ENCODE assay signal across 27 cellular contexts in genomic region chr1:39694026-39694425, GRCh38. TPM values are rescaled to one million over a fixed set of nuclear protein-coding genes. Genes with fewer than 3 reads are reported as not detected.
A peak's percentile ranks its signal among the peaks of the same experiment; 100 is the strongest.
DNase-seq lines count a peak whose midpoint lies in the region; ATAC-seq and TF ChIP-seq lines count a peak whose summit lies in the region.
"Had no signal": no experiment of that assay in that cellular context is flagged by ENCODE, and none has a peak within 500 bp of the region (broad histone marks: within the 10 kb centered on the region; RNA-seq: fewer than 3 reads in every experiment).

No MANE protein-coding gene starts in this region.

- ATAC-seq in activated T-helper 17 cell treated with anti-CD3 and anti-CD28 coated beads, Interleukin-2, amount 50 U/mL, for 72 hours (replicated peaks), result peak; percentile 58
- ATAC-seq in psoas muscle, result peak; percentile 88 to 90 (median 90)
- ATAC-seq in CD8-positive, alpha-beta T cell, result no peak
- ATAC-seq: A549; body of pancreas; effector memory CD8-positive, alpha-beta T cell; Right ventricle myocardium inferior had no signal

- H3K27me3 ChIP-seq in psoas muscle (ENCODE audit: insufficient read depth in 3 of 3, low read length in 2 of 3), result peaks cover 0 to 5% (median 0%) of the 10 kb centered on the region in 3 donors
- no peaks in the 10 kb centered on the region for H3K27me3 ChIP-seq in CD8-positive, alpha-beta T cell (ENCODE audit: insufficient read depth, low read length)
- H3K27me3 ChIP-seq: body of pancreas had no signal

- peak overlapping the region; percentile 85 for H3K27ac ChIP-seq in psoas muscle
- H3K27ac ChIP-seq in CD8-positive, alpha-beta T cell (ENCODE audit: low read depth, low read length), result no peak overlapping the region
- H3K27ac ChIP-seq: A549, body of pancreas, colonic mucosa, transverse colon had no signal

- H3K4me3 ChIP-seq in psoas muscle, result no peak overlapping the region
- no peak overlapping the region for H3K4me3 ChIP-seq in CD8-positive, alpha-beta T cell (ENCODE audit: low read depth, low read length)
- H3K4me3 ChIP-seq: A549, body of pancreas, colonic mucosa, esophagus squamous epithelium, lung, transverse colon had no signal

- POLR2A ChIA-PET in activated CD4-positive, alpha-beta memory T cell treated with anti-CD3 and anti-CD28 coated beads for 36 hours (lab: Charles Lee), result no interaction called here
- POLR2A ChIA-PET in activated CD4-positive, alpha-beta memory T cell treated with anti-CD3 and anti-CD28 coated beads, Interleukin-2, amount 10 ng/mL, durations not matched to agents 7 days and 5 days (lab: Charles Lee), result interaction anchor here (1.0 kb wide), 1 partner anchor 118 kb away, joined by 3 read pairs; no protein-coding TSS in a partner anchor
- POLR2A ChIA-PET in CD8-positive, alpha-beta T cell (lab: Charles Lee), result interaction anchor here (0.6 kb wide), 1 partner anchor 121 kb away, joined by 3 read pairs; no protein-coding TSS in a partner anchor

- TF ChIP-seq CTCF in psoas muscle (IDR thresholded peaks at IDR 0.05), result no peak
- TF ChIP-seq CTCF in CD8-positive, alpha-beta T cell (IDR thresholded peaks at IDR 0.05), result no peak

- 36 to 71% (median 57%) methylated on average over 1 of the region's 1 CpG for WGBS in psoas muscle, 3 donors

- no peaks in the 10 kb centered on the region for H3K36me3 Mint-ChIP-seq in activated CD4-positive, alpha-beta memory T cell treated with anti-CD3 and anti-CD28 coated beads for 36 hours
- no peaks in the 10 kb centered on the region for H3K36me3 Mint-ChIP-seq in activated CD4-positive, alpha-beta memory T cell treated with anti-CD3 and anti-CD28 coated beads, Interleukin-2, amount 10 ng/mL, durations not matched to agents 7 days and 5 days (ENCODE audit: low read depth)
- H3K36me3 Mint-ChIP-seq in activated T-helper 17 cell treated with anti-CD3 and anti-CD28 coated beads, Interleukin-2, amount 50 U/mL, for 72 hours (ENCODE audit: low read depth), result no peaks in the 10 kb centered on the region
- no peaks in the 10 kb centered on the region for H3K36me3 Mint-ChIP-seq in CD8-positive, alpha-beta T cell

- H3K9me3 ChIP-seq in psoas muscle, result no peaks in the 10 kb centered on the region
- no peaks in the 10 kb centered on the region for H3K9me3 ChIP-seq in CD8-positive, alpha-beta T cell (ENCODE audit: low read length)
- H3K9me3 ChIP-seq: A549, body of pancreas, colonic mucosa, esophagus squamous epithelium, transverse colon had no signal

- peaks cover 34% of the 10 kb centered on the region for H3K4me1 ChIP-seq in psoas muscle
- peaks cover 28% of the 10 kb centered on the region for H3K4me1 ChIP-seq in CD8-positive, alpha-beta T cell (ENCODE audit: insufficient read depth, low read length)

- peak; percentile 40 for DNase-seq in activated CD4-positive, alpha-beta memory T cell treated with anti-CD3 and anti-CD28 coated beads for 36 hours
- no peak for DNase-seq in activated CD4-positive, alpha-beta memory T cell treated with anti-CD3 and anti-CD28 coated beads, Interleukin-2, amount 10 ng/mL, durations not matched to agents 7 days and 5 days
- DNase-seq in Daoy (ENCODE audit: low read depth), result peak; percentile 28
- DNase-seq in psoas muscle, result peak in 1 of 2 donors; percentile 77
- DNase-seq in posterior cingulate gyrus, result no peak
- no peak for DNase-seq in CD8-positive, alpha-beta T cell
- DNase-seq in Ammon's horn (ENCODE audit: low spot score), result no peak
- DNase-seq: activated B cell treated with CpG ODN at 0.5 μM for 24 hours; activated T-cell treated with anti-CD3 and anti-CD28 coated beads, Interleukin-2, amount 50 U/mL, for 48 hours; body of pancreas; colonic mucosa; DMS 273 treated with DMSO at 0.1 percent for 48 hours; effector memory CD8-positive, alpha-beta T cell; esophagus squamous epithelium; GDM1; HCEC 1CT; KBM-7; NCI-H1694 treated with DMSO at 0.1 percent for 48 hours; transverse colon had no signal

- peaks cover 39% of the 10 kb centered on the region for H3K4me1 Mint-ChIP-seq in activated CD4-positive, alpha-beta memory T cell treated with anti-CD3 and anti-CD28 coated beads for 36 hours (ENCODE audit: low read depth)
- H3K4me1 Mint-ChIP-seq in activated CD4-positive, alpha-beta memory T cell treated with anti-CD3 and anti-CD28 coated beads, Interleukin-2, amount 10 ng/mL, durations not matched to agents 7 days and 5 days, result peaks cover 28% of the 10 kb centered on the region
- H3K4me1 Mint-ChIP-seq in activated T-helper 17 cell treated with anti-CD3 and anti-CD28 coated beads, Interleukin-2, amount 50 U/mL, for 72 hours, result peaks cover 20% of the 10 kb centered on the region
- peaks cover 29% of the 10 kb centered on the region for H3K4me1 Mint-ChIP-seq in CD8-positive, alpha-beta T cell (ENCODE audit: low read depth)

- intact Hi-C loops in activated CD4-positive, alpha-beta memory T cell treated with anti-CD3 and anti-CD28 coated beads for 36 hours (cut with micrococcal nuclease), result no loop called here
- intact Hi-C loops in psoas muscle (cut with DNase I), result no loop called here
- intact Hi-C loops in posterior cingulate gyrus (cut with DNase I), result no loop called here
- intact Hi-C loops in CD8-positive, alpha-beta T cell (cut with DNase I, micrococcal nuclease), result no loop called here

- H3K4me3 Mint-ChIP-seq in activated CD4-positive, alpha-beta memory T cell treated with anti-CD3 and anti-CD28 coated beads for 36 hours, result no peak overlapping the region
- H3K4me3 Mint-ChIP-seq in activated CD4-positive, alpha-beta memory T cell treated with anti-CD3 and anti-CD28 coated beads, Interleukin-2, amount 10 ng/mL, durations not matched to agents 7 days and 5 days, result no peak overlapping the region
- no peak overlapping the region for H3K4me3 Mint-ChIP-seq in activated T-helper 17 cell treated with anti-CD3 and anti-CD28 coated beads, Interleukin-2, amount 50 U/mL, for 72 hours
- H3K4me3 Mint-ChIP-seq in CD8-positive, alpha-beta T cell, result no peak overlapping the region
- H3K4me3 Mint-ChIP-seq: activated B cell treated with CpG ODN at 0.5 μM for 24 hours; effector memory CD8-positive, alpha-beta T cell had no signal

- no peaks in the 10 kb centered on the region for H3K9me3 Mint-ChIP-seq in activated CD4-positive, alpha-beta memory T cell treated with anti-CD3 and anti-CD28 coated beads for 36 hours
- H3K9me3 Mint-ChIP-seq in activated CD4-positive, alpha-beta memory T cell treated with anti-CD3 and anti-CD28 coated beads, Interleukin-2, amount 10 ng/mL, durations not matched to agents 7 days and 5 days, result no peaks in the 10 kb centered on the region
- no peaks in the 10 kb centered on the region for H3K9me3 Mint-ChIP-seq in activated T-helper 17 cell treated with anti-CD3 and anti-CD28 coated beads, Interleukin-2, amount 50 U/mL, for 72 hours
- H3K9me3 Mint-ChIP-seq in CD8-positive, alpha-beta T cell, result no peaks in the 10 kb centered on the region
- H3K9me3 Mint-ChIP-seq: activated B cell treated with CpG ODN at 0.5 μM for 24 hours; effector memory CD8-positive, alpha-beta T cell had no signal

- H3K27me3 Mint-ChIP-seq in activated CD4-positive, alpha-beta memory T cell treated with anti-CD3 and anti-CD28 coated beads for 36 hours, result peaks cover 5% of the 10 kb centered on the region
- peaks cover 48% of the 10 kb centered on the region for H3K27me3 Mint-ChIP-seq in activated CD4-positive, alpha-beta memory T cell treated with anti-CD3 and anti-CD28 coated beads, Interleukin-2, amount 10 ng/mL, durations not matched to agents 7 days and 5 days
- H3K27me3 Mint-ChIP-seq in activated T-helper 17 cell treated with anti-CD3 and anti-CD28 coated beads, Interleukin-2, amount 50 U/mL, for 72 hours, result peaks cover 3% of the 10 kb centered on the region
- H3K27me3 Mint-ChIP-seq in CD8-positive, alpha-beta T cell (ENCODE audit: low read depth), result peaks cover 9% of the 10 kb centered on the region

- CTCF ChIA-PET in activated CD4-positive, alpha-beta memory T cell treated with anti-CD3 and anti-CD28 coated beads for 36 hours (lab: Charles Lee), result interaction anchor here (1.7 to 4.6 kb wide), 5 partner anchors 21 to 88 kb away, joined by 7 to 21 read pairs (median 10); partner anchors contain the start of gene NT5C1A
- CTCF ChIA-PET in activated CD4-positive, alpha-beta memory T cell treated with anti-CD3 and anti-CD28 coated beads, Interleukin-2, amount 10 ng/mL, durations not matched to agents 7 days and 5 days (lab: Charles Lee), result interaction anchor here (0.5 to 1.5 kb wide), 6 partner anchors 36 to 278 kb away, joined by 3 to 10 read pairs (median 4); partner anchors contain the start of gene MYCL
- CTCF ChIA-PET in CD8-positive, alpha-beta T cell (lab: Charles Lee), result interaction anchor here (0.9 to 2.5 kb wide), 4 partner anchors 11 to 27 kb away, joined by 3 to 7 read pairs (median 4); no protein-coding TSS in a partner anchor

- no peak overlapping the region for H3K27ac Mint-ChIP-seq in activated CD4-positive, alpha-beta memory T cell treated with anti-CD3 and anti-CD28 coated beads for 36 hours
- no peak overlapping the region for H3K27ac Mint-ChIP-seq in activated CD4-positive, alpha-beta memory T cell treated with anti-CD3 and anti-CD28 coated beads, Interleukin-2, amount 10 ng/mL, durations not matched to agents 7 days and 5 days
- H3K27ac Mint-ChIP-seq in activated T-helper 17 cell treated with anti-CD3 and anti-CD28 coated beads, Interleukin-2, amount 50 U/mL, for 72 hours, result no peak overlapping the region
- no peak overlapping the region for H3K27ac Mint-ChIP-seq in CD8-positive, alpha-beta T cell
- H3K27ac Mint-ChIP-seq: activated B cell treated with CpG ODN at 0.5 μM for 24 hours; effector memory CD8-positive, alpha-beta T cell had no signal

- no peaks in the 10 kb centered on the region for H3K36me3 ChIP-seq in psoas muscle (ENCODE audit: insufficient read depth in 1 of 2, low read depth in 1 of 2)
- H3K36me3 ChIP-seq in CD8-positive, alpha-beta T cell (ENCODE audit: insufficient read depth, low read length), result no peaks in the 10 kb centered on the region
- H3K36me3 ChIP-seq: colonic mucosa, esophagus squamous epithelium, transverse colon had no signal

RNA-seq across cellular contexts. Expression of gene HPCAL4, which starts 2.8 kb away (rescaled TPM):
- under 1 TPM; 0.43 to 0.61 TPM for total RNA-seq in activated CD4-positive, alpha-beta memory T cell treated with anti-CD3 and anti-CD28 coated beads for 36 hours
- total RNA-seq in activated CD4-positive, alpha-beta memory T cell treated with anti-CD3 and anti-CD28 coated beads, Interleukin-2, amount 10 ng/mL, durations not matched to agents 7 days and 5 days, result 1 to 10 TPM; 2.4 to 2.6 TPM
- 0.03 and 0.29 TPM in 2 replicates for total RNA-seq in Daoy (2014; rRNA removed; shearing (Covaris generic))
- 1 to 10 TPM in 1 of 2 donors, under 1 TPM in 1; 0.50 to 1.2 TPM for total RNA-seq in activated T-helper 17 cell treated with anti-CD3 and anti-CD28 coated beads, Interleukin-2, amount 50 U/mL, for 72 hours
- 1 to 10 TPM; 1.3 to 9.4 (median 3.1) TPM for total RNA-seq in psoas muscle
- polyA plus RNA-seq in psoas muscle, result 1 to 10 TPM in 2 of 3 donors, under 1 TPM in 1; 0.29 to 3.2 (median 1.3) TPM
- total RNA-seq in CD8-positive, alpha-beta T cell, result 10 to 100 TPM; 12.1 to 12.8 TPM
- total RNA-seq: activated B cell treated with CpG ODN at 0.5 μM for 24 hours, pulmonary artery endothelial cell had no signal
- polyA plus RNA-seq: BJ had no signal

RNA-seq across cellular contexts. Expression of gene NT5C1A, which starts 22.1 kb away (rescaled TPM):
- total RNA-seq in activated CD4-positive, alpha-beta memory T cell treated with anti-CD3 and anti-CD28 coated beads for 36 hours, result not detected
- total RNA-seq in activated CD4-positive, alpha-beta memory T cell treated with anti-CD3 and anti-CD28 coated beads, Interleukin-2, amount 10 ng/mL, durations not matched to agents 7 days and 5 days, result not detected
- not detected in 2 replicates for total RNA-seq in Daoy (2014; rRNA removed; shearing (Covaris generic))
- not detected for total RNA-seq in activated T-helper 17 cell treated with anti-CD3 and anti-CD28 coated beads, Interleukin-2, amount 50 U/mL, for 72 hours
- total RNA-seq in psoas muscle, result 100 to 1,000 TPM in 1 of 4 donors, 10 to 100 TPM in 3; 35.0 to 112 (median 63.3) TPM
- 1 to 10 TPM; 1.2 to 7.7 (median 2.3) TPM for polyA plus RNA-seq in psoas muscle
- total RNA-seq in CD8-positive, alpha-beta T cell, result under 1 TPM; 0.31 to 0.68 TPM
- total RNA-seq: activated B cell treated with CpG ODN at 0.5 μM for 24 hours; activated CD8-positive, alpha-beta memory T cell treated with anti-CD3 and anti-CD28 coated beads for 36 hours; colonic mucosa; esophagus squamous epithelium; kidney epithelial cell; lung; pulmonary artery endothelial cell; transverse colon had no signal
- polyA plus RNA-seq: A549, BJ, lung had no signal

RNA-seq across cellular contexts. Expression of gene PPIE, which starts 44.7 kb away (rescaled TPM):
- total RNA-seq in activated CD4-positive, alpha-beta memory T cell treated with anti-CD3 and anti-CD28 coated beads for 36 hours, result 10 to 100 TPM; 64.1 to 68.7 TPM
- 10 to 100 TPM; 52.3 to 57.4 TPM for total RNA-seq in activated CD4-positive, alpha-beta memory T cell treated with anti-CD3 and anti-CD28 coated beads, Interleukin-2, amount 10 ng/mL, durations not matched to agents 7 days and 5 days
- total RNA-seq in Daoy (2014; rRNA removed; shearing (Covaris generic)), result 42.3 and 49.2 TPM in 2 replicates
- 10 to 100 TPM; 56.0 to 68.7 TPM for total RNA-seq in activated T-helper 17 cell treated with anti-CD3 and anti-CD28 coated beads, Interleukin-2, amount 50 U/mL, for 72 hours
- 10 to 100 TPM; 23.5 to 34.3 (median 33.2) TPM for total RNA-seq in psoas muscle
- 10 to 100 TPM; 44.5 to 53.2 (median 49.4) TPM for polyA plus RNA-seq in psoas muscle
- total RNA-seq in CD8-positive, alpha-beta T cell, result 10 to 100 TPM; 43.6 to 46.7 TPM

RNA-seq across cellular contexts. Expression of gene HEYL, which starts 54.6 kb away (rescaled TPM):
- total RNA-seq in activated CD4-positive, alpha-beta memory T cell treated with anti-CD3 and anti-CD28 coated beads for 36 hours, result under 1 TPM; 0.19 TPM
- not detected for total RNA-seq in activated CD4-positive, alpha-beta memory T cell treated with anti-CD3 and anti-CD28 coated beads, Interleukin-2, amount 10 ng/mL, durations not matched to agents 7 days and 5 days
- not detected in 2 replicates for total RNA-seq in Daoy (2014; rRNA removed; shearing (Covaris generic))
- total RNA-seq in activated T-helper 17 cell treated with anti-CD3 and anti-CD28 coated beads, Interleukin-2, amount 50 U/mL, for 72 hours, result under 1 TPM in 1 of 2 donors, not detected in 1; 0.40 TPM
- 10 to 100 TPM in 1 of 4 donors, 1 to 10 TPM in 3; 4.1 to 10.0 (median 6.5) TPM for total RNA-seq in psoas muscle
- polyA plus RNA-seq in psoas muscle, result 1 to 10 TPM; 2.1 to 5.8 (median 3.2) TPM
- not detected for total RNA-seq in CD8-positive, alpha-beta T cell
- total RNA-seq: activated B cell treated with CpG ODN at 0.5 μM for 24 hours, pulmonary artery endothelial cell had no signal

Comparison
In these comparisons a context has a peak if more than half of its experiments do, and no peak if none do; other contexts are left out.
1. DNase-seq: peak in activated CD4-positive, alpha-beta memory T cell treated with anti-CD3 and anti-CD28 coated beads for 36 hours (single experiment) and Daoy (single experiment); none in activated CD4-positive, alpha-beta memory T cell treated with anti-CD3 and anti-CD28 coated beads, Interleukin-2, amount 10 ng/mL, durations not matched to agents 7 days and 5 days (single experiment), posterior cingulate gyrus (0 of 10), CD8-positive, alpha-beta T cell (0 of 7) and Ammon's horn (single experiment).
2. RNA of gene NT5C1A, which starts 22.1 kb away (total RNA-seq): 35.0 to 112 TPM in psoas muscle; 0.31 to 0.68 TPM in CD8-positive, alpha-beta T cell, not detected in activated T-helper 17 cell treated with anti-CD3 and anti-CD28 coated beads, Interleukin-2, amount 50 U/mL, for 72 hours, not detected in activated CD4-positive, alpha-beta memory T cell treated with anti-CD3 and anti-CD28 coated beads for 36 hours, not detected in activated CD4-positive, alpha-beta memory T cell treated with anti-CD3 and anti-CD28 coated beads, Interleukin-2, amount 10 ng/mL, durations not matched to agents 7 days and 5 days and not detected in Daoy; every median in the first group is over 10 times any median in the second.